In the genomic region with DNA sequence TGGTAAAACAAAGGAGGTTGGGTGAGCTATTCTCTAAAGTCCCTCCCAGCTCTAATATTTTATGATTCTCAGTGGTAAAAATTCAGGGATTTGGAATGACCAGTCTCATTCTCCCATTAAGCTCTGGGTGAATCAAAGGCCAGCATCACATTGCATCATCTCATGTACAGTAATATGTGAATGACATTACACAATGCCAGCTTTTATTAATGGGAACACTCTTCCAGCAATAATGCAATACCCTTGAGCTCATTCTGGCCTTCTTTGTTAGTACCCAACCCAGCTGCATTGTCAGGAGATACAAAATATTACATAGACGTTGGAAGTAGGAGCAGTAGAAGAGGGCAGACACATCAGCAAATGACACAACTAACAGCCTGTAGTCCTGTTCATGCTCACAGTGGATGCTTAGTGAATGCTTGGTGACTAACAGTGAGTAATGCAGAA, we compare ENCODE assay signal across 14 cellular contexts.
DNase-seq lines count a peak whose midpoint lies in the region; ATAC-seq, FAIRE-seq and TF ChIP-seq lines count a peak whose summit lies in the region.
"Had no signal": no experiment of that assay in that cellular context is flagged by ENCODE, and none has a peak within 500 bp of the region (broad histone marks: within the 10 kb centered on the region; RNA-seq: fewer than 3 reads in every experiment).

No MANE protein-coding gene starts in this region.

- peak overlapping the region; percentile 44 for H3K4me2 ChIP-seq in osteoblast (ENCODE audit: insufficient read depth, low read length)

- FAIRE-seq in RCC 7860 (lab: Jason Lieb, UNC), result peak; percentile 90

- no peaks in the 10 kb centered on the region for H3K9me3 ChIP-seq in osteoblast (ENCODE audit: low read depth, low read length)
- H3K9me3 ChIP-seq: thyroid gland had no signal

- peaks cover 24% of the 10 kb centered on the region for H3K4me1 ChIP-seq in osteoblast (ENCODE audit: insufficient read depth, low read length)
- H3K4me1 ChIP-seq: thyroid gland had no signal

- DNase-seq in ELR (ENCODE audit: low read depth) (peak; percentile 68), RCC 7860 (ENCODE audit: low spot score) (peak; percentile 89), fibroblast of gingiva (ENCODE audit: low read depth) (peak; percentile 57), osteoblast (ENCODE audit: insufficient read length, low spot score, missing footprints) (peak; percentile 89), putamen (ENCODE audit: low spot score) (no peak), NCI-H1436 (lab: John Stamatoyannopoulos, UW) (no peak), NCI-H524 treated with DMSO at 0.1 percent for 48 hours (lab: John Stamatoyannopoulos, UW) (no peak)
- DNase-seq: activated CD8-positive, alpha-beta T cell treated with anti-CD3 and anti-CD28 coated beads, Interleukin-2, amount 10 ng/mL, durations not matched to agents 7 days and 5 days; DMS53; effector CD8-positive, alpha-beta T cell; NCI-H526; nucleus accumbens; thyroid gland had no signal

- H3K4me3 ChIP-seq in osteoblast (ENCODE audit: insufficient read depth, low read length), result no peak overlapping the region
- H3K4me3 ChIP-seq: thyroid gland had no signal

- H2AFZ ChIP-seq in osteoblast (ENCODE audit: low read length), result no peak overlapping the region

- ATAC-seq in HG02588 (IDR thresholded peaks at IDR 0.05; ENCODE audit: unreplicated experiment), result no peak
- ATAC-seq: activated CD8-positive, alpha-beta T cell treated with anti-CD3 and anti-CD28 coated beads, Interleukin-2, amount 10 ng/mL, durations not matched to agents 7 days and 5 days had no signal

- H3K36me3 ChIP-seq in osteoblast (ENCODE audit: insufficient read depth, low read length), result no peaks in the 10 kb centered on the region
- H3K36me3 ChIP-seq: thyroid gland had no signal

- peak overlapping the region; percentile 66 for H3K27ac ChIP-seq in osteoblast (ENCODE audit: low read depth, low read length)
- H3K27ac ChIP-seq: thyroid gland had no signal

- H4K20me1 ChIP-seq in osteoblast (ENCODE audit: insufficient read depth, low read length), result no peaks in the 10 kb centered on the region

- H3K79me2 ChIP-seq in osteoblast (ENCODE audit: insufficient read depth, low read length), result no peaks in the 10 kb centered on the region

- no peak for TF ChIP-seq CTCF in osteoblast (IDR thresholded peaks at IDR 0.05; ENCODE audit: extremely low read depth, low read depth, low read length)

- no peaks in the 10 kb centered on the region for H3K27me3 ChIP-seq in osteoblast (ENCODE audit: insufficient read depth, low read length)
- H3K27me3 ChIP-seq: thyroid gland had no signal

Comparison
In these comparisons a context has a peak if more than half of its experiments do, and no peak if none do; other contexts are left out.
1. DNase-seq: peak in ELR (single experiment), RCC 7860 (single experiment), fibroblast of gingiva (single experiment) and osteoblast (single experiment); none in putamen (single experiment), NCI-H1436 (single experiment) and NCI-H524 treated with DMSO at 0.1 percent for 48 hours (single experiment).